9 cellular contexts compared by ENCODE assay signal in the genomic region with DNA sequence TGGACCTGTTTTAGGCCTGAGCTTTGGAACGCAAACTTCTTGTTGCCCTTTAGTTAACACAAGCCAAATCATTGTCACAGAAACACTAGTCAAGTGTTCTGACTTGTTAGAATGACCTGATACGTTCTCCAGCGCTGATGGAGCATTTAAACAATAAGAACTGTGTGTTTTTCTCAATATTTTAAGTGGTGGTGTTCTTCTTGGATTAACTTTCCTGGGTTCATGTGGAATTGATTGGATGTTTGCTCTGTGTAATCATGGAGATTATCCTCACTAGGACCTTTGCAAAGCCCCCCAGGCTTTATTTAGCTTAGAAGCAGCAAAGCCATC. TPM values are rescaled to one million over a fixed set of nuclear protein-coding genes. Genes with fewer than 3 reads are reported as not detected.
DNase-seq lines count a peak whose midpoint lies in the region; ATAC-seq and FAIRE-seq lines count a peak whose summit lies in the region.
"Had no signal": no experiment of that assay in that cellular context is flagged by ENCODE, and none has a peak within 500 bp of the region (broad histone marks: within the 10 kb centered on the region; RNA-seq: fewer than 3 reads in every experiment).

No MANE protein-coding gene starts in this region.

- peak overlapping the region; percentile 94 for H3K4me3 ChIP-seq in ACC112 (ENCODE audit: low read depth, low read length)
- peak overlapping the region; percentile 92 to 98 for H3K4me3 ChIP-seq in muscle layer of duodenum (ENCODE audit: low read depth in 1 of 2, low read length in 2 of 2)

- FAIRE-seq in HTR-8/SVneo (lab: Jason Lieb, UNC) = no peak

- H3K4me1 ChIP-seq in ACC112 (ENCODE audit: control insufficient read depth, insufficient read depth, low read length, unreplicated experiment) = peaks cover 7% of the 10 kb centered on the region
- H3K4me1 ChIP-seq in muscle layer of duodenum (ENCODE audit: control insufficient read depth in 1 of 2, insufficient read depth in 2 of 2, low read length in 2 of 2) = peaks cover 8 to 17% of the 10 kb centered on the region in 2 donors

- H3K36me3 Mint-ChIP-seq in IgD-negative memory B cell = no peaks in the 10 kb centered on the region

- peak overlapping the region; percentile 93 to 99 (median 98) for H3K4me3 Mint-ChIP-seq in IgD-negative memory B cell

- no peaks in the 10 kb centered on the region for H3K27me3 Mint-ChIP-seq in IgD-negative memory B cell

- peak overlapping the region in 2 of 3 donors; percentile 15 to 68 for H3K27ac Mint-ChIP-seq in IgD-negative memory B cell

- no peaks in the 10 kb centered on the region for H3K36me3 ChIP-seq in ACC112 (ENCODE audit: insufficient read depth, low read length)
- H3K36me3 ChIP-seq in muscle layer of duodenum (ENCODE audit: control insufficient read depth in 1 of 2, insufficient read depth in 2 of 2, low read length in 2 of 2) = no peaks in the 10 kb centered on the region

- H3K4me1 Mint-ChIP-seq in IgD-negative memory B cell = peaks cover 20 to 26% (median 20%) of the 10 kb centered on the region in 3 donors

- ATAC-seq in GM21526 (IDR thresholded peaks at IDR 0.05; ENCODE audit: low FRiP score, unreplicated experiment) (no peak), GM19351 (IDR thresholded peaks at IDR 0.05; ENCODE audit: unreplicated experiment) (no peak), GM18909 (IDR thresholded peaks at IDR 0.05; ENCODE audit: poor library complexity, unreplicated experiment) (no peak)

- no peak overlapping the region for H2AFZ ChIP-seq in ACC112 (ENCODE audit: low read length, unreplicated experiment)

- no peaks in the 10 kb centered on the region for H3K79me2 ChIP-seq in ACC112 (ENCODE audit: control insufficient read depth, insufficient read depth, low read length, unreplicated experiment)

- DNase-seq in cerebellar cortex (ENCODE audit: low spot score) (peak; percentile 3), HTR-8/SVneo (ENCODE audit: insufficient read length, low spot score) (no peak)
- DNase-seq: KG1 had no signal

- H3K9me3 Mint-ChIP-seq in IgD-negative memory B cell = no peaks in the 10 kb centered on the region

- H3K27ac ChIP-seq in ACC112 (ENCODE audit: low read depth, low read length) (no peak overlapping the region), muscle layer of duodenum (ENCODE audit: low read length) (peak overlapping the region; percentile 37)

- H3K9me3 ChIP-seq in muscle layer of duodenum (ENCODE audit: control insufficient read depth in 1 of 2, low read length in 2 of 2) = no peaks in the 10 kb centered on the region

- H3K27me3 ChIP-seq in ACC112 (ENCODE audit: insufficient read depth, low read length) (no peaks in the 10 kb centered on the region), muscle layer of duodenum (ENCODE audit: low read depth, low read length) (no peaks in the 10 kb centered on the region)

RNA-seq across cellular contexts. Expression of a gene that starts 1.6 kb away (rescaled TPM):
- polyA plus RNA-seq in IgD-negative memory B cell = 5.0 TPM
